10 cellular contexts compared by ENCODE assay signal in the genomic region with DNA sequence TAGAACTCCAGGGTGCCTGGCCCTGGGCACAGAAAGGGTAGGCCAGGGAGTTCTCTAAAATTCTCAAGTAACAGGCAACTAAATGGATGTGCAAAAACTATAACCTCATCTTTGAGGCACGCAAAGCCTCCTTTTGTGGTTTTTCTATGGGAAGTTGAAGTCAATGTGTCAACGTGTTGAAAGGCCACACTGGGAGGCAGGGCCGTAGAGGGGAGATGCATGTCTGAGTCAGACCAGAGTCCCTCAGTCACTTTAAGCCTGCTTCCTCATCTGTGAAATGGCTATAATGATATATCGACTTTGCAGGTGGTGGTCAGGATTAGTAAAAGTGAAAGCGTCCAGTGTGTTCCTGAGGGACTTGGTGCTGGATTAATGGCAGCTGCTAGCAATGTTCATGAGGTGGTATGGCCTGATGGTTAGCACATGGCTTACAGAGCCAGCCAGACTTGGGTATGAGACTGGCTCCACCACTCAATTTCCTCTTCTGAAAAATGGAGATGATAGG. TPM values are rescaled to one million over a fixed set of nuclear protein-coding genes. Genes with fewer than 3 reads are reported as not detected.
DNase-seq lines count a peak whose midpoint lies in the region; ATAC-seq and TF ChIP-seq lines count a peak whose summit lies in the region.
"Had no signal": no experiment of that assay in that cellular context is flagged by ENCODE, and none has a peak within 500 bp of the region (broad histone marks: within the 10 kb centered on the region; RNA-seq: fewer than 3 reads in every experiment).

No MANE protein-coding gene starts in this region.

- 51% methylated on average over 5 of the region's 5 CpGs for WGBS in right cardiac atrium

- H3K4me3 Mint-ChIP-seq in CD14-positive monocyte, result no peak overlapping the region

- H3K36me3 ChIP-seq in HAP-1 (replicated peaks), result no peaks in the 10 kb centered on the region
- H3K36me3 ChIP-seq: adrenal gland had no signal

- H3K9me3 Mint-ChIP-seq in CD14-positive monocyte, result peaks cover 0 to 4% (median 0%) of the 10 kb centered on the region in 7 donors

- H3K36me3 Mint-ChIP-seq in CD14-positive monocyte, result no peaks in the 10 kb centered on the region

- peak overlapping the region in 3 of 7 donors; percentile 30 to 70 (median 65) for H3K27ac Mint-ChIP-seq in CD14-positive monocyte

- intact Hi-C loops in CD14-positive monocyte (cut with micrococcal nuclease), result no loop called here
- intact Hi-C loops in right cardiac atrium (cut with DNase I), result no loop called here

- H3K27ac ChIP-seq in right cardiac atrium (ENCODE audit: low read length) (no peak overlapping the region), coronary artery (no peak overlapping the region)
- H3K27ac ChIP-seq: adrenal gland had no signal

- H3K9me3 ChIP-seq in HAP-1, result no peaks in the 10 kb centered on the region
- no peaks in the 10 kb centered on the region for H3K9me3 ChIP-seq in right cardiac atrium (ENCODE audit: control insufficient read depth, low read length)
- H3K9me3 ChIP-seq: adrenal gland had no signal

- H3K4me1 Mint-ChIP-seq in CD14-positive monocyte, result peaks cover 18% of the 10 kb centered on the region

- no peak overlapping the region for H3K4me3 ChIP-seq in cardiac fibroblast (replicated peaks in 1 of 2; ENCODE audit: low read depth in 2 of 2, low read length in 2 of 2)
- H3K4me3 ChIP-seq in HAP-1, result no peak overlapping the region
- no peak overlapping the region for H3K4me3 ChIP-seq in right cardiac atrium (ENCODE audit: low read length)
- H3K4me3 ChIP-seq in coronary artery, result no peak overlapping the region
- H3K4me3 ChIP-seq: adrenal gland had no signal

- TF ChIP-seq CTCF in CD14-positive monocyte (IDR thresholded peaks at IDR 0.05), result no peak
- TF ChIP-seq CTCF in cardiac fibroblast (IDR thresholded peaks at IDR 0.05; ENCODE audit: low read depth, low read length), result no peak
- no peak for TF ChIP-seq CTCF in coronary artery (IDR thresholded peaks at IDR 0.05)

- H3K27me3 ChIP-seq in HAP-1 (ENCODE audit: low read depth), result no peaks in the 10 kb centered on the region
- no peaks in the 10 kb centered on the region for H3K27me3 ChIP-seq in right cardiac atrium (ENCODE audit: control insufficient read depth, insufficient read depth)
- H3K27me3 ChIP-seq: adrenal gland had no signal

- ATAC-seq in GM21360 (IDR thresholded peaks at IDR 0.05; ENCODE audit: unreplicated experiment), result peak; percentile 44
- ATAC-seq in right cardiac atrium, result no peak

- in situ Hi-C loops in HAP-1 (cut with MboI; ENCODE audit: low sequenced_read_pairs), result no loop called here

- peaks cover 10 to 15% (median 14%) of the 10 kb centered on the region in 3 donors for H3K27me3 Mint-ChIP-seq in CD14-positive monocyte (ENCODE audit: low read depth in 3 of 3)

- no peaks in the 10 kb centered on the region for H3K4me1 ChIP-seq in HAP-1
- H3K4me1 ChIP-seq in right cardiac atrium (ENCODE audit: control insufficient read depth, insufficient read depth, low read length), result no peaks in the 10 kb centered on the region
- H3K4me1 ChIP-seq: adrenal gland had no signal

- peak; percentile 62 for DNase-seq in CD14-positive monocyte (ENCODE audit: low spot score)
- peak; percentile 64 for DNase-seq in LHCN-M2 (ENCODE audit: low read depth)
- DNase-seq in cardiac fibroblast (ENCODE audit: low read depth in 2 of 2), result peak; percentile 52 to 80
- DNase-seq in HAP-1 (ENCODE audit: low spot score in 2 of 2), result no peak
- no peak for DNase-seq in DMS53 treated with DMSO at 0.1 percent for 48 hours (lab: John Stamatoyannopoulos, UW; ENCODE audit: unreplicated experiment)
- DNase-seq in right cardiac atrium, result no peak
- no peak for DNase-seq in coronary artery (ENCODE audit: low spot score)

RNA-seq across cellular contexts. Expression of a gene that starts 17.0 kb away (rescaled TPM):
- polyA plus RNA-seq in CD14-positive monocyte (not detected), right cardiac atrium (0.02 TPM)
- total RNA-seq in LHCN-M2 (2014; rRNA removed) (0.64 TPM in 1 of 2 replicates, not detected in the other), right cardiac atrium (not detected)
- polyA plus RNA-seq in LHCN-M2 (2012), result not detected
- total RNA-seq: H1 had no signal
- polyA plus RNA-seq: H1 had no signal

RNA-seq across cellular contexts. Expression of a gene that starts 28.9 kb away (rescaled TPM):
- polyA plus RNA-seq in CD14-positive monocyte, result under 1 TPM; 0.08 to 0.13 TPM
- total RNA-seq in LHCN-M2 (2014; rRNA removed), result not detected in 2 replicates
- not detected for polyA plus RNA-seq in LHCN-M2 (2012)
- total RNA-seq in right cardiac atrium, result not detected
- not detected for polyA plus RNA-seq in right cardiac atrium
- total RNA-seq: H1 had no signal
- polyA plus RNA-seq: H1 had no signal

RNA-seq across cellular contexts. Expression of a gene that starts 52.3 kb away (rescaled TPM):
- polyA plus RNA-seq in CD14-positive monocyte (not detected), right cardiac atrium (not detected)
- total RNA-seq in LHCN-M2 (2014; rRNA removed) (not detected in 2 replicates), right cardiac atrium (not detected)
- not detected for polyA plus RNA-seq in LHCN-M2 (2012)
- total RNA-seq: adrenal gland, H1 had no signal
- polyA plus RNA-seq: adrenal gland had no signal

Comparison
In these comparisons a context has a peak if more than half of its experiments do, and no peak if none do; other contexts are left out.
1. DNase-seq: peak in CD14-positive monocyte (single experiment), LHCN-M2 (single experiment) and cardiac fibroblast (2 of 2); none in HAP-1 (0 of 2), DMS53 treated with DMSO at 0.1 percent for 48 hours (single experiment), right cardiac atrium (0 of 3) and coronary artery (single experiment).